ENCODE assay signal across 29 cellular contexts in the genomic region with DNA sequence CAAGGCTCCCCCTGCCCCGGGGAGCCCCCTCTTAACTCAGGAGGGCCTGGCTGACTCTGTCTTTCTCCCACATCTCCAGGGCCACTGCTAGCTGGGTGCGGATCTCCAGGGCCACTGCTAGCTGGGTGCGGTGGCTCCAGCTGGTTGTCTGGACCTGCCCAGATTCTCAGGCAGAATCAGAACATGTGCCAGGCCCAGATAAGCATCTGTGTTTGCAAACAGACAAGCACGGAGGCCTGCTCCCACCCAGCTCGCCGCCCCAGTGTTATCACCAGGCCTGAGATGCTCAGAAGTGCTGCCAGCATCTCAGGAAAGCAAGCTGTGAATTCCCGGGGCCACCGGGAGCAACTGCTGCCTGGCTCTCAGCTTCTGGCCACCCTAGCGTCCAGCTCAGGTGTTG.
"Had no signal": no experiment of that assay in that cellular context is flagged by ENCODE, and none has a peak within 500 bp of the region (broad histone marks: within the 10 kb centered on the region; RNA-seq: fewer than 3 reads in every experiment).

No MANE protein-coding gene starts in this region.

- H3K9me3 ChIP-seq: ascending aorta had no signal

- DNase-seq: activated CD4-positive, alpha-beta memory T cell treated with anti-CD3 and anti-CD28 coated beads, Interleukin-2, amount 10 ng/mL, durations not matched to agents 7 days and 5 days; activated CD4-positive, alpha-beta T cell treated with anti-CD3 and anti-CD28 coated beads for 1 hour; activated CD4-positive, alpha-beta T cell treated with anti-CD3 and anti-CD28 coated beads for 36 hours; activated CD4-positive, alpha-beta T cell treated with anti-CD3 and anti-CD28 coated beads for 48 hours; activated CD4-positive, alpha-beta T cell treated with anti-CD3 and anti-CD28 coated beads, Interleukin-2, amount 10 ng/mL, durations not matched to agents 7 days and 5 days; activated CD4-positive, alpha-beta T cell treated with anti-CD3 and anti-CD28 coated beads, Interleukin-2, amount 50 U/mL, for 48 hours; activated CD4-positive, CD25-positive, alpha-beta regulatory T cell; activated CD8-positive, alpha-beta memory T cell treated with anti-CD3 and anti-CD28 coated beads for 24 hours; activated CD8-positive, alpha-beta memory T cell treated with anti-CD3 and anti-CD28 coated beads, Interleukin-2, amount 10 ng/mL, durations not matched to agents 7 days and 5 days; activated CD8-positive, alpha-beta memory T cell treated with anti-CD3 and anti-CD28 coated beads, Interleukin-2, amount 50 U/mL, for 48 hours; activated CD8-positive, alpha-beta T cell treated with anti-CD3 and anti-CD28 coated beads, Interleukin-2, amount 10 ng/mL, durations not matched to agents 7 days and 5 days; activated effector memory CD4-positive, alpha-beta T cell treated with Interleukin-2 at 50 U/mL for 16 hours; activated gamma-delta T cell; activated naive CD4-positive, alpha-beta T cell treated with anti-CD3 and anti-CD28 coated beads, Interleukin-2, amount 10 ng/mL, durations not matched to agents 7 days and 5 days; activated naive CD4-positive, alpha-beta T cell treated with Interleukin-2 at 50 U/mL for 16 hours; activated naive CD8-positive, alpha-beta T cell treated with anti-CD3 and anti-CD28 coated beads, Interleukin-2, amount 10 ng/mL, durations not matched to agents 7 days and 5 days; activated naive CD8-positive, alpha-beta T cell treated with anti-CD3 and anti-CD28 coated beads, Interleukin-2, amount 50 U/mL, for 24 hours; activated T-cell treated with anti-CD3 and anti-CD28 coated beads, Interleukin-2, amount 50 U/mL, for 24 hours; activated T-cell treated with anti-CD3 and anti-CD28 coated beads, Interleukin-2, amount 50 U/mL, for 48 hours; amygdala; anterior cingulate cortex; caudate nucleus; cerebellar nuclear complex; T-helper 1 cell; T-helper 2 cell; T-helper 9 cell; WERI-Rb-1 had no signal

- H3K27me3 ChIP-seq: ascending aorta had no signal

- H3K27ac ChIP-seq: ascending aorta, cardiac muscle cell, WERI-Rb-1 had no signal

- H3K4me1 ChIP-seq: ascending aorta had no signal

- H3K4me3 ChIP-seq: ascending aorta, cardiac muscle cell had no signal

- H3K36me3 ChIP-seq: ascending aorta, cardiac muscle cell, WERI-Rb-1 had no signal
